ENCODE assay signal across 1 cellular context in genomic region chr9:131323629-131324028, GRCh38.
TF ChIP-seq lines count a peak whose summit lies in the region.

No MANE protein-coding gene starts in this region.

TF ChIP-seq in K562, 482 proteins besides CTCF, POLR2A, EP300 and RAD21:
- TF ChIP-seq NFRKB (IDR thresholded peaks at IDR 0.05; ENCODE audit: low read depth) = no peak
- TF ChIP-seq NRF1 (conservative IDR thresholded peaks at IDR 0.05 in 1 of 2, IDR thresholded peaks at IDR 0.05 in 1 of 2) = peak; percentile 58 to 64
- no peak for TF ChIP-seq CHD7 (IDR thresholded peaks at IDR 0.05; ENCODE audit: low read depth, low read length)
- TF ChIP-seq HMGN3 (IDR thresholded peaks at IDR 0.05; ENCODE audit: borderline replicate concordance, extremely low read depth, insufficient read length, low read depth, low read length) = no peak
- TF ChIP-seq PYGO2 (tag; IDR thresholded peaks at IDR 0.05) = no peak
- no peak for TF ChIP-seq ARID4B (CRISPR knock-in tag; IDR thresholded peaks at IDR 0.05)
- TF ChIP-seq ZNF134 (CRISPR knock-in tag; conservative IDR thresholded peaks at IDR 0.05) = no peak
- TF ChIP-seq SMARCA5 (IDR thresholded peaks at IDR 0.05) = no peak
